In the genomic region with DNA sequence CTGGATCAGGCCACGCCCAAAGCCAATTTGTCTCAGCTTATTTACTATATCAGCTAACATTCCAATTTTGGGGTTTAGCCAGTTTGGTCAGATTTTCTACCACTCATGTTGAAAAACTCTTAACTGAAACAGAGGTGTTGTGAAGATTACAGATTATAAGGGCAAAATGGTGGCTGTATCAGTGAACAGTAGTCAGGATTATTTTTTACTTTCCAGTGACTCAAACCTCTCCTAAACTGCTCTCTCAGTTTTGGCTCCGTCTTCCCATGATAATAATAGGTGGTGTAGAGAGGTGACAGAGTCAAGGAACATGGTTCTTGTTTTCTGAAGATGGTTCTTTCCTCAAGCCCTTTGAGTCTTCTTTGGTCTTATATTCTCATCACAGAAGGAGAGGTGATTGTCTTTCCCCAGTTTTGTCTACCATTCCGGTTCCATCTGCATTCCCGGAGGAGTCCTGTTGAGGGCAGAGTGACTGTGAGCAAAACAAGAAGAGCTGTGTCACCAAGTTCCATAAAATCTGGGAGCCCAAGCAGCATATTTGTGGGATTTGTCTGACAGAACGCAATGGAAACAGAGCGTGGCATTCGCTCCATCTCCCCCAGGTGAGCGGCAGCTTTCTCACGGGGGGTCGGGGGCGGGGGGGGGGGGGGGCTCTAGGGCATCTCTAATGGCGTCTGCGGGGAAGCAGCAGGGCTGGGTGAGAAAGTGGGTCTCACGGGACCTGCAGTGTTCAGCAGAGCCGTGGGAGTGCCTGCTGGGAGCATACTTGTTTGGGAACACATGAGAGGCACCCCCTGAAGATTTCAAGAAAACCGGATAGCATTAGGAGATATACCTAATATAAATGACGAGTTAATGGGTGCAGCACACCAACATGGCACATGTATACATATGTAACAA, we compare ENCODE assay signal across 12 cellular contexts. TPM values are rescaled to one million over a fixed set of nuclear protein-coding genes. Genes with fewer than 3 reads are reported as not detected.
DNase-seq lines count a peak whose midpoint lies in the region; TF ChIP-seq lines count a peak whose summit lies in the region.
"Had no signal": no experiment of that assay in that cellular context is flagged by ENCODE, and none has a peak within 500 bp of the region (broad histone marks: within the 10 kb centered on the region; RNA-seq: fewer than 3 reads in every experiment).

No MANE protein-coding gene starts in this region.

- POLR2A ChIA-PET in activated CD4-positive, alpha-beta memory T cell treated with anti-CD3 and anti-CD28 coated beads, Interleukin-2, amount 10 ng/mL, durations not matched to agents 7 days and 5 days (lab: Charles Lee): no interaction called here

- no peak for TF ChIP-seq POLR2A in breast epithelium (IDR thresholded peaks at IDR 0.05)

- no peaks in the 10 kb centered on the region for H3K9me3 Mint-ChIP-seq in activated CD4-positive, alpha-beta memory T cell treated with anti-CD3 and anti-CD28 coated beads, Interleukin-2, amount 10 ng/mL, durations not matched to agents 7 days and 5 days

- intact Hi-C loops in breast epithelium (cut with DNase I; ENCODE audit: low total_unique reads): no loop called here

- peaks cover 2% of the 10 kb centered on the region for H3K4me1 Mint-ChIP-seq in activated CD4-positive, alpha-beta memory T cell treated with anti-CD3 and anti-CD28 coated beads, Interleukin-2, amount 10 ng/mL, durations not matched to agents 7 days and 5 days

- no peak overlapping the region for H3K27ac ChIP-seq in breast epithelium
- H3K27ac ChIP-seq: GM23248, upper lobe of left lung had no signal

- H3K27me3 ChIP-seq in GM06990 (replicated peaks; ENCODE audit: control insufficient read depth, insufficient read depth, low read length): no peaks in the 10 kb centered on the region
- no peaks in the 10 kb centered on the region for H3K27me3 ChIP-seq in breast epithelium
- H3K27me3 ChIP-seq: upper lobe of left lung had no signal

- no peak overlapping the region for H3K4me3 Mint-ChIP-seq in activated CD4-positive, alpha-beta memory T cell treated with anti-CD3 and anti-CD28 coated beads, Interleukin-2, amount 10 ng/mL, durations not matched to agents 7 days and 5 days

- H3K4me1 ChIP-seq in breast epithelium: no peaks in the 10 kb centered on the region
- H3K4me1 ChIP-seq: upper lobe of left lung had no signal

- H3K27me3 Mint-ChIP-seq in activated CD4-positive, alpha-beta memory T cell treated with anti-CD3 and anti-CD28 coated beads, Interleukin-2, amount 10 ng/mL, durations not matched to agents 7 days and 5 days: peaks cover 6% of the 10 kb centered on the region

- H3K36me3 Mint-ChIP-seq in activated CD4-positive, alpha-beta memory T cell treated with anti-CD3 and anti-CD28 coated beads, Interleukin-2, amount 10 ng/mL, durations not matched to agents 7 days and 5 days (ENCODE audit: low read depth): no peaks in the 10 kb centered on the region

- H3K4me3 ChIP-seq in GM06990 (replicated peaks; ENCODE audit: low read depth, low read length): peak overlapping the region; percentile 25
- no peak overlapping the region for H3K4me3 ChIP-seq in breast epithelium
- H3K4me3 ChIP-seq: GM23248, mucosa of descending colon, upper lobe of left lung had no signal

- H3K36me3 ChIP-seq in GM06990 (ENCODE audit: control insufficient read depth, insufficient read depth, low read length) (no peaks in the 10 kb centered on the region; the same call in 1 of the 2 replicates), breast epithelium (no peaks in the 10 kb centered on the region)
- H3K36me3 ChIP-seq: upper lobe of left lung had no signal

- DNase-seq in GM06990 (ENCODE audit: extremely low read depth, insufficient read length): no peak
- DNase-seq in H4 (ENCODE audit: low spot score): peak; percentile 14
- DNase-seq in NCI-H82 (lab: John Stamatoyannopoulos, UW): peak; percentile 69
- DNase-seq in iPS-NIHi7 (ENCODE audit: extremely low spot score): peak; percentile 50
- no peak for DNase-seq in breast epithelium (ENCODE audit: low spot score in 2 of 2)
- no peak for DNase-seq in NCI-H510A treated with DMSO at 0.1 percent for 48 hours (lab: John Stamatoyannopoulos, UW)
- DNase-seq in activated CD4-positive, alpha-beta memory T cell treated with anti-CD3 and anti-CD28 coated beads, Interleukin-2, amount 10 ng/mL, durations not matched to agents 7 days and 5 days: no peak
- DNase-seq: Calu3, GM23248, mucosa of descending colon, T-helper 2 cell, upper lobe of left lung had no signal

- CTCF ChIA-PET in activated CD4-positive, alpha-beta memory T cell treated with anti-CD3 and anti-CD28 coated beads, Interleukin-2, amount 10 ng/mL, durations not matched to agents 7 days and 5 days (lab: Charles Lee): interaction anchor here (1.0 to 2.0 kb wide), 2 partner anchors 7 to 11 kb away, joined by 3 to 7 read pairs; no protein-coding TSS in a partner anchor

- no peaks in the 10 kb centered on the region for H3K9me3 ChIP-seq in breast epithelium
- H3K9me3 ChIP-seq: mucosa of descending colon, upper lobe of left lung had no signal

- no peak overlapping the region for H3K27ac Mint-ChIP-seq in activated CD4-positive, alpha-beta memory T cell treated with anti-CD3 and anti-CD28 coated beads, Interleukin-2, amount 10 ng/mL, durations not matched to agents 7 days and 5 days

- TF ChIP-seq CTCF in GM06990 (IDR thresholded peaks at IDR 0.05; ENCODE audit: insufficient read depth, low read length, poor library complexity, severe bottlenecking): no peak
- no peak for TF ChIP-seq CTCF in breast epithelium (IDR thresholded peaks at IDR 0.05)

RNA-seq across cellular contexts. Expression of a gene that starts 59.1 kb away (rescaled TPM):
- total RNA-seq in H4 (2014; rRNA removed; shearing (Covaris generic)): 0.66 and 1.5 TPM in 2 replicates
- 10 to 100 TPM in 2 of 3 donors, 1 to 10 TPM in 1; 3.2 to 16.4 (median 11.9) TPM for total RNA-seq in breast epithelium
- total RNA-seq in activated CD4-positive, alpha-beta memory T cell treated with anti-CD3 and anti-CD28 coated beads, Interleukin-2, amount 10 ng/mL, durations not matched to agents 7 days and 5 days: under 1 TPM in 1 of 2 experiments, not detected in 1; 0.13 TPM
- total RNA-seq: GM23248 had no signal

Comparison
In these comparisons a context has a peak if more than half of its experiments do, and no peak if none do; other contexts are left out.
1. DNase-seq: peak in H4 (single experiment), NCI-H82 (single experiment) and iPS-NIHi7 (single experiment); none in GM06990 (single experiment), breast epithelium (0 of 2), NCI-H510A treated with DMSO at 0.1 percent for 48 hours (single experiment) and activated CD4-positive, alpha-beta memory T cell treated with anti-CD3 and anti-CD28 coated beads, Interleukin-2, amount 10 ng/mL, durations not matched to agents 7 days and 5 days (single experiment).